17 cellular contexts compared by ENCODE assay signal in genomic region chr5:140259509-140259908, GRCh38. TPM values are rescaled to one million over a fixed set of nuclear protein-coding genes. Genes with fewer than 3 reads are reported as not detected.
A peak's percentile ranks its signal among the peaks of the same experiment; 100 is the strongest.
DNase-seq lines count a peak whose midpoint lies in the region; ATAC-seq and TF ChIP-seq lines count a peak whose summit lies in the region.
"Had no signal": no experiment of that assay in that cellular context is flagged by ENCODE, and none has a peak within 500 bp of the region (broad histone marks: within the 10 kb centered on the region; RNA-seq: fewer than 3 reads in every experiment).

No MANE protein-coding gene starts in this region.

- ATAC-seq in Right ventricle myocardium inferior: no peak
- ATAC-seq: Panc1, pancreas had no signal

- H3K27ac ChIP-seq in breast epithelium: no peak overlapping the region
- H3K27ac ChIP-seq: brain microvascular endothelial cell, pancreas, spleen had no signal

- H3K4me1 ChIP-seq in breast epithelium: no peaks in the 10 kb centered on the region

- POLR2A ChIA-PET in MCF 10A (lab: Yijun Ruan, JAX): interaction anchor here (0.5 to 9.3 kb wide), 15 partner anchors 13 to 143 kb away, joined by 3 to 136 read pairs (median 4); partner anchors contain the start of genes HBEGF and PFDN1

- intact Hi-C loops in MCF 10A (cut with micrococcal nuclease) (loop anchor here (2.0 kb wide), 1 partner anchor 43 kb away; the partner anchor contains the start of gene PFDN1), breast epithelium (cut with DNase I; ENCODE audit: low total_unique reads) (no loop called here), Right ventricle myocardium inferior (cut with DNase I) (no loop called here)

- H3K27me3 ChIP-seq in breast epithelium: no peaks in the 10 kb centered on the region
- H3K27me3 ChIP-seq: brain microvascular endothelial cell, pancreas, spleen had no signal

- H3K27me3 Mint-ChIP-seq in MCF 10A (ENCODE audit: insufficient read depth, unreplicated experiment): no peaks in the 10 kb centered on the region
- H3K27me3 Mint-ChIP-seq in activated naive CD8-positive, alpha-beta T cell treated with anti-CD3 and anti-CD28 coated beads for 36 hours: no peaks in the 10 kb centered on the region

- no peaks in the 10 kb centered on the region for H3K9me3 ChIP-seq in breast epithelium
- H3K9me3 ChIP-seq: pancreas, spleen had no signal

- no peaks in the 10 kb centered on the region for H3K36me3 ChIP-seq in breast epithelium
- H3K36me3 ChIP-seq: pancreas had no signal

- H3K9me3 Mint-ChIP-seq in MCF 10A (ENCODE audit: unreplicated experiment): no peaks in the 10 kb centered on the region
- H3K9me3 Mint-ChIP-seq in activated naive CD8-positive, alpha-beta T cell treated with anti-CD3 and anti-CD28 coated beads for 36 hours: no peaks in the 10 kb centered on the region

- no peak overlapping the region for H3K4me3 Mint-ChIP-seq in MCF 10A (ENCODE audit: unreplicated experiment)
- no peak overlapping the region for H3K4me3 Mint-ChIP-seq in activated naive CD8-positive, alpha-beta T cell treated with anti-CD3 and anti-CD28 coated beads for 36 hours

- DNase-seq in MCF 10A (ENCODE audit: unreplicated experiment): peak; percentile 93
- no peak for DNase-seq in breast epithelium (ENCODE audit: low spot score in 2 of 2)
- no peak for DNase-seq in activated naive CD8-positive, alpha-beta T cell treated with anti-CD3 and anti-CD28 coated beads for 36 hours
- DNase-seq in kidney tubule cell (ENCODE audit: low spot score): peak; percentile 85
- DNase-seq in NOMO-1 (lab: John Stamatoyannopoulos, UW; ENCODE audit: unreplicated experiment in 2 of 2): no peak
- DNase-seq in Right ventricle myocardium inferior (ENCODE audit: missing footprints): no peak
- no peak for DNase-seq in UCSD-AML1 (lab: John Stamatoyannopoulos, UW; ENCODE audit: unreplicated experiment)
- no peak for DNase-seq in HCEC 1CT
- DNase-seq: brain microvascular endothelial cell; effector CD8-positive, alpha-beta T cell; foreskin melanocyte; KBM-7; NCI-H1417 treated with DMSO at 0.1 percent for 48 hours; NCI-H524; pancreas; spleen had no signal

- H3K4me3 ChIP-seq in breast epithelium: no peak overlapping the region
- H3K4me3 ChIP-seq: pancreas, spleen had no signal

- TF ChIP-seq CTCF in MCF 10A (IDR thresholded peaks at IDR 0.05; ENCODE audit: unreplicated experiment) (no peak), breast epithelium (IDR thresholded peaks at IDR 0.05) (no peak)

- H3K36me3 Mint-ChIP-seq in MCF 10A (ENCODE audit: insufficient read depth, unreplicated experiment): peaks cover 21% of the 10 kb centered on the region
- H3K36me3 Mint-ChIP-seq in activated naive CD8-positive, alpha-beta T cell treated with anti-CD3 and anti-CD28 coated beads for 36 hours: peaks cover 36% of the 10 kb centered on the region

- no TSS peak for BruUV-seq in MCF 10A (replicated peaks; lab: Mats Ljungman, UMichigan)

- H3K27ac Mint-ChIP-seq in MCF 10A (ENCODE audit: low read depth, unreplicated experiment): peak overlapping the region; percentile 93
- H3K27ac Mint-ChIP-seq in activated naive CD8-positive, alpha-beta T cell treated with anti-CD3 and anti-CD28 coated beads for 36 hours: peak overlapping the region; percentile 55

- no peak for TF ChIP-seq POLR2A in breast epithelium (IDR thresholded peaks at IDR 0.05)

- CTCF ChIA-PET in MCF 10A (lab: Yijun Ruan, JAX): interaction anchor here (1.0 to 42.5 kb wide), 7 partner anchors 16 to 113 kb away, joined by 3 to 1450 read pairs (median 4); partner anchors contain the start of gene HBEGF

- H3K4me1 Mint-ChIP-seq in MCF 10A (ENCODE audit: insufficient read depth, unreplicated experiment): peaks cover 43% of the 10 kb centered on the region
- H3K4me1 Mint-ChIP-seq in activated naive CD8-positive, alpha-beta T cell treated with anti-CD3 and anti-CD28 coated beads for 36 hours: peaks cover 24% of the 10 kb centered on the region

RNA-seq across cellular contexts. Expression of gene PFDN1, which starts 43.4 kb away (rescaled TPM):
- total RNA-seq in MCF 10A (2022): 94.7 and 102 TPM in 2 replicates
- total RNA-seq in breast epithelium: 10 to 100 TPM; 72.2 to 93.4 (median 86.3) TPM
- total RNA-seq in activated naive CD8-positive, alpha-beta T cell treated with anti-CD3 and anti-CD28 coated beads for 36 hours: 10 to 100 TPM; 64.0 to 68.5 TPM
- total RNA-seq in Right ventricle myocardium inferior: 80.6 TPM

Comparison
In these comparisons a context has a peak if more than half of its experiments do, and no peak if none do; other contexts are left out.
1. DNase-seq: peak in MCF 10A (single experiment) and kidney tubule cell (single experiment); none in breast epithelium (0 of 2), activated naive CD8-positive, alpha-beta T cell treated with anti-CD3 and anti-CD28 coated beads for 36 hours (single experiment), NOMO-1 (0 of 2), Right ventricle myocardium inferior (single experiment), UCSD-AML1 (single experiment) and HCEC 1CT (single experiment).